In the genomic region with DNA sequence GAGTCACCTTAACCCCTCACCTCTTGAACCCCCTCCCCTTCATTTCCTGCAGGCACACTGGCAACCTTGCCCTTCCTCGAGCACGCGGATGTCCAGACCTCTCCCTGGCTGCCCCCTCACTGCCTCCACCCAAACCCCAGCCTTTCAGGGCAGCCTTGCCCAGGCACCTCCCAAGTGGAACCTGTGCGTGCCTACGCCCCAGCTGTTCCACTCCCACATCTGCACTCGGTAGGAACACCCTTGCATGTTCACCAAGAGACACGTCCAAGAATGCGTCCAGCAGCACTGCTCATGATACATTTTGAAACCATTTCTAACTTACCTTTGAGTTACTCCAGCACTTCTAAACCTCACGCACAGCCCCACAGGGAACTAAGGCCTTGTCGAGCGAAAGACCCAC, we compare ENCODE assay signal across 2 cellular contexts.
A peak's percentile ranks its signal among the peaks of the same experiment; 100 is the strongest.
TF ChIP-seq lines count a peak whose summit lies in the region.

No MANE protein-coding gene starts in this region.

TF ChIP-seq in HepG2, 621 proteins besides CTCF, POLR2A, EP300 and RAD21:
- no peak for TF ChIP-seq DPF2 (CRISPR knock-in tag; IDR thresholded peaks at IDR 0.05; ENCODE audit: borderline replicate concordance, low read depth)
- TF ChIP-seq, protein P1, sequence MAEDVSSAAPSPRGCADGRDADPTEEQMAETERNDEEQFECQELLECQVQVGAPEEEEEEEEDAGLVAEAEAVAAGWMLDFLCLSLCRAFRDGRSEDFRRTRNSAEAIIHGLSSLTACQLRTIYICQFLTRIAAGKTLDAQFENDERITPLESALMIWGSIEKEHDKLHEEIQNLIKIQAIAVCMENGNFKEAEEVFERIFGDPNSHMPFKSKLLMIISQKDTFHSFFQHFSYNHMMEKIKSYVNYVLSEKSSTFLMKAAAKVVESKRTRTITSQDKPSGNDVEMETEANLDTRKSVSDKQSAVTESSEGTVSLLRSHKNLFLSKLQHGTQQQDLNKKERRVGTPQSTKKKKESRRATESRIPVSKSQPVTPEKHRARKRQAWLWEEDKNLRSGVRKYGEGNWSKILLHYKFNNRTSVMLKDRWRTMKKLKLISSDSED (CRISPR knock-in tag; IDR thresholded peaks at IDR 0.05) = 0 out of 2 replicates have a peak, but pooled peaks have one; percentile 58

TF ChIP-seq in H1, 55 proteins besides CTCF, POLR2A, EP300 and RAD21:
- TF ChIP-seq CBX5 (IDR thresholded peaks at IDR 0.05; ENCODE audit: low read depth, low read length) (no peak), RFX5 (IDR thresholded peaks at IDR 0.05; ENCODE audit: borderline replicate concordance, low read depth, low read length) (no peak), KDM5A (IDR thresholded peaks at IDR 0.05; ENCODE audit: low read length) (no peak), RNF2 (IDR thresholded peaks at IDR 0.05; ENCODE audit: borderline replicate concordance, low read depth, low read length, missing control alignments, poor library complexity, severe bottlenecking) (no peak)
